In the genomic region with DNA sequence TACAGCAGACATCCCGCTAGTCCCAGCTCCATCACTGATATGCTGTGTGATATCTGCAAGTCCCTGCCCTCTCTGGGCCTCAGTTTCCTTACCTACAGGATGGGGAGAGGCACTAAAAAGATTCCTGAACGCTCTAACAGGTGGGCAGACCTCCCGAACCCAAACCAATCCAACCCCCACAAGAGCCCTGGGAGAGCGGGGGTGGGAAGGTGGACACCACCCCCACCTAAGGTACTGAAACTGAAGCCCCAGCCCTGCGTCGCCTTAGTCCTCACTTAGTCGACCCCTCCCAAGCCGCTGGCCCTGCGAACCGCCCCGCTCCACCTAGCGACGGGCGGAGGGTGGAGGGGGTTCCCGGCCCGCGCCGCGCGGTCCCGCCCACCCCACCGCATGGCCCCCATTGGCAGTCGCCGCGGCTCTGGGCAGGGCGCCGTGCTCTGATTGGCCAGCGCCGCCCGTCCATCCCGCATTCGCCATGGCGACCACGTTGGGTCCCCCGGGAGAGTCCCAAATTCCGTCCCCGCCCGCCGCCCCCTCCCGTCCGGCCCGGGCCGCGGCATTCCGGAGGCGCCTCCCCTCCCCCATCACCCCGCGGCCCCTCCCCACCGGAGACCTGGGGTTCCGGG, we compare ENCODE assay signal across 8 cellular contexts. TPM values are rescaled to one million over a fixed set of nuclear protein-coding genes. Genes with fewer than 3 reads are reported as not detected.
DNase-seq lines count a peak whose midpoint lies in the region; ATAC-seq and TF ChIP-seq lines count a peak whose summit lies in the region.

No MANE protein-coding gene starts in this region.

- H3K9me3 ChIP-seq in MM.1S (replicated peaks; ENCODE audit: insufficient read depth, low read length) (no peaks in the 10 kb centered on the region), left ventricle myocardium inferior (replicated peaks) (no peaks in the 10 kb centered on the region), upper lobe of right lung (no peaks in the 10 kb centered on the region)

- WGBS in adipose tissue, 3 donors: 0 to 1% (median 1%) methylated on average over 26 to 50 of the region's 50 CpGs

- no peaks in the 10 kb centered on the region for H3K9me2 ChIP-seq in MM.1S (replicated peaks; ENCODE audit: insufficient read depth, low read length)

- H3K27ac ChIP-seq in MM.1S (ENCODE audit: low read length) (peak overlapping the region; percentile 58; the same call in 1 of the 2 replicates), adipose tissue (ENCODE audit: low read depth, low read length) (peak overlapping the region; percentile 17), left ventricle myocardium inferior (replicated peaks) (peak overlapping the region; percentile 96), upper lobe of right lung (peak overlapping the region; percentile 92)

- H3K36me3 ChIP-seq in MM.1S (replicated peaks; ENCODE audit: insufficient read depth, low read length): no peaks in the 10 kb centered on the region
- no peaks in the 10 kb centered on the region for H3K36me3 ChIP-seq in left ventricle myocardium inferior
- H3K36me3 ChIP-seq in upper lobe of right lung: no peaks in the 10 kb centered on the region

- H3K4me1 ChIP-seq in MM.1S (ENCODE audit: low read length) (peaks cover 39% of the 10 kb centered on the region), left ventricle myocardium inferior (peaks cover 51% of the 10 kb centered on the region), upper lobe of right lung (peaks cover 49% of the 10 kb centered on the region)

- peaks cover 3% of the 10 kb centered on the region for H3K36me3 Mint-ChIP-seq in progenitor cell of endocrine pancreas (ENCODE audit: insufficient read depth)

- peak overlapping the region; percentile 96 for H3K4me3 ChIP-seq in MM.1S (ENCODE audit: low read length)
- H3K4me3 ChIP-seq in left ventricle myocardium inferior: peak overlapping the region; percentile 94
- H3K4me3 ChIP-seq in upper lobe of right lung: peak overlapping the region; percentile 91

- peak; percentile 20; the same call in 1 of the 2 replicates for TF ChIP-seq CTCF in MM.1S (IDR thresholded peaks at IDR 0.05; ENCODE audit: low read length)
- TF ChIP-seq CTCF in left ventricle myocardium inferior (IDR thresholded peaks at IDR 0.05; ENCODE audit: borderline replicate concordance): peak; percentile 44
- TF ChIP-seq CTCF in progenitor cell of endocrine pancreas (IDR thresholded peaks at IDR 0.05; ENCODE audit: unreplicated experiment): peak; percentile 27
- peak; percentile 24 for TF ChIP-seq CTCF in upper lobe of right lung (IDR thresholded peaks at IDR 0.05)

- H3K27me3 Mint-ChIP-seq in progenitor cell of endocrine pancreas: peaks cover 24% of the 10 kb centered on the region

- H3K27me3 ChIP-seq in MM.1S (replicated peaks; ENCODE audit: insufficient read depth, low read length) (no peaks in the 10 kb centered on the region), left ventricle myocardium inferior (ENCODE audit: low read depth) (no peaks in the 10 kb centered on the region), upper lobe of right lung (no peaks in the 10 kb centered on the region)

- peak overlapping the region; percentile 87 for H2AFZ ChIP-seq in MM.1S (ENCODE audit: low read length)

- peaks cover 27% of the 10 kb centered on the region for H3K79me2 ChIP-seq in MM.1S (ENCODE audit: low read length)

- ATAC-seq in upper lobe of right lung: peak; percentile 93

- no peaks in the 10 kb centered on the region for H4K20me1 ChIP-seq in MM.1S (ENCODE audit: insufficient read depth, low read length)

- H3F3A ChIP-seq in MM.1S (ENCODE audit: insufficient read depth, low read length): peaks cover 30% of the 10 kb centered on the region

- intact Hi-C loops in left ventricle myocardium inferior (cut with micrococcal nuclease): no loop called here
- intact Hi-C loops in upper lobe of right lung (cut with DNase I): no loop called here

- peak overlapping the region; percentile 91 for H3K4me2 ChIP-seq in MM.1S (ENCODE audit: low read depth, low read length)

- peak overlapping the region; percentile 90 for H3K9ac ChIP-seq in MM.1S (ENCODE audit: low read length)

- peak overlapping the region; percentile 93 for H3K27ac Mint-ChIP-seq in progenitor cell of endocrine pancreas

- H3K4me1 Mint-ChIP-seq in progenitor cell of endocrine pancreas (ENCODE audit: low read depth): peaks cover 7% of the 10 kb centered on the region

- no peaks in the 10 kb centered on the region for H3K9me3 Mint-ChIP-seq in progenitor cell of endocrine pancreas (ENCODE audit: low read depth)

- DNase-seq in GF-D8 (lab: John Stamatoyannopoulos, UW) (peak; percentile 65), HCEC 1CT (peak; percentile 79), MM.1S (peak; percentile 93), T follicular helper cell (ENCODE audit: low read depth) (peak; percentile 87), left ventricle myocardium inferior (peak; percentile 96), progenitor cell of endocrine pancreas (ENCODE audit: low spot score, unreplicated experiment) (peak; percentile 92), upper lobe of right lung (peak; percentile 97)

- H3K4me3 Mint-ChIP-seq in progenitor cell of endocrine pancreas (ENCODE audit: low read depth): peak overlapping the region; percentile 83

RNA-seq across cellular contexts. Expression of gene CCDC102A, which starts 0.6 kb away (rescaled TPM):
- polyA plus RNA-seq in adipose tissue: 10 to 100 TPM in 1 of 3 donors, 1 to 10 TPM in 2; 1.9 to 11.5 (median 2.2) TPM
- total RNA-seq in left ventricle myocardium inferior (11.3 TPM), progenitor cell of endocrine pancreas (15.6 and 16.9 TPM in 2 replicates), upper lobe of right lung (11.3 TPM)

RNA-seq across cellular contexts. Expression of gene ADGRG5, which starts 6.7 kb away (rescaled TPM):
- polyA plus RNA-seq in adipose tissue: under 1 TPM in 2 of 3 donors, not detected in 1; 0.09 to 0.26 TPM
- not detected for total RNA-seq in left ventricle myocardium inferior
- total RNA-seq in progenitor cell of endocrine pancreas: 1.6 and 1.9 TPM in 2 replicates
- total RNA-seq in upper lobe of right lung: 1.9 TPM

RNA-seq across cellular contexts. Expression of gene DOK4, which starts 49.5 kb away (rescaled TPM):
- 10 to 100 TPM in 2 of 3 donors, 1 to 10 TPM in 1; 7.6 to 19.5 (median 11.1) TPM for polyA plus RNA-seq in adipose tissue
- total RNA-seq in left ventricle myocardium inferior (10.0 TPM), progenitor cell of endocrine pancreas (35.0 and 38.6 TPM in 2 replicates), upper lobe of right lung (55.1 TPM)

Comparison
In these comparisons a context has a peak if more than half of its experiments do, and no peak if none do; other contexts are left out.
1. Peak in every context shown above with its lines: DNase-seq, ATAC-seq, H3K4me3 ChIP-seq and H3K27ac ChIP-seq.
2. H3K27ac ChIP-seq: peak in every context shown above with its lines; median percentile 96 in left ventricle myocardium inferior; 92 in upper lobe of right lung; 58 in MM.1S; 17 in adipose tissue.